ENCODE assay signal across 24 cellular contexts in the genomic region with DNA sequence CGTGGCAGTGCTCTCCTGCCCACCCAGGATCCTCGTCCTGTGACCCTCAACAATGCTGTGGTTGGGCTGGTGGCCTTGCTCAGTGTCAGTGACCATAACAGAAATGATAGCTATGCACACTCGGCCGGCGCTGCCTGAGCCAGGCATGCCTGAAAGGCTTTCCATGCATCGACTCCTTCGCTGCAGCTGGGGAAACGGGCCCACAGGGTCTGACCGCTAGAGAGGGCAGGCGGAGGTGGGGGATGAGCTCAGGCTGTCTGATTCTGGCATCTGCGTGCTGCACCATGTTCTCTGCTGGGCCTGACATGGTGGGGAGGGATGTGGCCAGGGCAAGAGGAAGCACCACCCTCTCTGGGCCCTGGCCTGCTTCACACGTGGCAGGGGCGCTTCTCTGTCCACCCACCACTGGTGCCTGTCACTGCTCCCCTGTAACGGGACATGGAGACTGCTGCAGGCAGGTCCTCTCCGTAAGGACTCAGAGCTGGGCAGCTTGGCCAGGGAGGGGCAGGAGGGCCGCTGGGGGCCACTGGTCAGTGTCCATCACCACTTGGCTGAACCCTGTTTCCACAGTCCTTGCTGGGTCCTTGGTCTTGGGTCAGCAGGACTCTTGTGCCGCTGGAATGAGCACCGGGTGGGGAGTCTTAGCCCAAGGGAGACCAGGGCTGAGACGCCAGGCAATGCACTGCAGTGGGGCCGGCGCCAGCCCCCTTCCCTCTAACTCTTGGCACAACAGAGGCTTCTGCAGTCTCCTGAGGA.
A peak's percentile ranks its signal among the peaks of the same experiment; 100 is the strongest.
DNase-seq lines count a peak whose midpoint lies in the region; ATAC-seq and TF ChIP-seq lines count a peak whose summit lies in the region.
"Had no signal": no experiment of that assay in that cellular context is flagged by ENCODE, and none has a peak within 500 bp of the region (broad histone marks: within the 10 kb centered on the region; RNA-seq: fewer than 3 reads in every experiment).

No MANE protein-coding gene starts in this region.

- POLR2A ChIA-PET in HEK293 (lab: Yijun Ruan, JAX), result no interaction called here

- ATAC-seq in heart left ventricle, result peak; percentile 50 to 77 (median 64)
- ATAC-seq: activated T-cell treated with anti-CD3 and anti-CD28 coated beads, Interleukin-2, amount 50 U/mL, for 72 hours; naive thymus-derived CD8-positive, alpha-beta T cell; Panc1 had no signal

- TF ChIP-seq CTCF in HEK293 (tag by site-specific recombination; IDR thresholded peaks at IDR 0.05), result no peak
- TF ChIP-seq CTCF in heart left ventricle (IDR thresholded peaks at IDR 0.05), result no peak

- H3K27me3 ChIP-seq in heart left ventricle (no peaks in the 10 kb centered on the region), skeletal muscle tissue (ENCODE audit: control insufficient read depth in 3 of 3, insufficient read depth in 3 of 3, low read length in 3 of 3) (no peaks in the 10 kb centered on the region)
- H3K27me3 ChIP-seq: SJSA1, stomach had no signal

- peaks cover 0 to 74% of the 10 kb centered on the region in 2 experiments; a peak in 2 of 3 replicates for H3K36me3 ChIP-seq in HEK293 (ENCODE audit: control insufficient read depth in 2 of 2, insufficient read depth in 1 of 2, low read length in 2 of 2)
- H3K36me3 ChIP-seq in heart left ventricle, result peaks cover 0 to 98% (median 87%) of the 10 kb centered on the region in 9 donors
- H3K36me3 ChIP-seq in skeletal muscle tissue (ENCODE audit: control insufficient read depth in 3 of 3, insufficient read depth in 3 of 3, low read length in 3 of 3), result peaks cover 53 to 61% (median 55%) of the 10 kb centered on the region in 3 donors

- no peak overlapping the region for H3K4me3 ChIP-seq in HEK293 (ENCODE audit: low read depth, low read length)
- H3K4me3 ChIP-seq in heart left ventricle, result no peak overlapping the region
- H3K4me3 ChIP-seq in skeletal muscle tissue (ENCODE audit: low read length in 3 of 3), result peak overlapping the region in 1 of 3 donors; percentile 13
- H3K4me3 ChIP-seq: SJSA1, stomach had no signal

- 73 to 82% (median 78%) methylated on average over 11 to 21 of the region's 21 CpGs for WGBS in heart left ventricle, 4 donors

- H3K27ac ChIP-seq in HEK293 (ENCODE audit: extremely low read depth, low read depth, low read length) (no peak overlapping the region), heart left ventricle (peak overlapping the region in 7 of 12 donors; percentile 20 to 64 (median 49)), skeletal muscle tissue (ENCODE audit: low read depth, low read length) (peak overlapping the region; percentile 75), caudate nucleus (ENCODE audit: low read depth, low read length) (no peak overlapping the region)
- H3K27ac ChIP-seq: C4-2B, SJSA1 had no signal

- DNase-seq in heart left ventricle (peak in 2 of 5 donors; percentile 61 to 62), myocyte (ENCODE audit: low read depth) (peak; percentile 52), caudate nucleus (lab: John Stamatoyannopoulos, UW) (no peak), NCI-H1105 treated with DMSO at 0.1 percent for 48 hours (lab: John Stamatoyannopoulos, UW) (no peak), ecto neural progenitor cell (ENCODE audit: low spot score) (no peak)
- DNase-seq in activated CD4-positive, alpha-beta T cell treated with anti-CD3 and anti-CD28 coated beads for 4 hours, result no peak
- DNase-seq: activated CD4-positive, alpha-beta T cell treated with anti-CD3 and anti-CD28 coated beads, Interleukin-2, amount 10 ng/mL, durations not matched to agents 24 days and 14 days; activated naive CD4-positive, alpha-beta T cell treated with anti-CD3 and anti-CD28 coated beads, Interleukin-2, amount 10 ng/mL, durations not matched to agents 7 days and 5 days; activated T-cell treated with anti-CD3 and anti-CD28 coated beads, Interleukin-2, amount 50 U/mL, for 72 hours; anterior cingulate cortex; Calu3; erythroblast; foreskin fibroblast; naive thymus-derived CD8-positive, alpha-beta T cell; NCI-H1436 treated with DMSO at 0.1 percent for 48 hours; NCI-H524; NK-92 treated with Interleukin-12 subunit alpha and Interleukin-12 subunit beta, amount 100 ng/mL, for 24 hours; stimulated activated CD4-positive, alpha-beta T cell treated with anti-CD3 and anti-CD28 coated beads, Interleukin-4, amount 100 ng/mL, for 4 hours; stomach had no signal

- TF ChIP-seq POLR2A in heart left ventricle (IDR thresholded peaks at IDR 0.05), result no peak

- H3K9me3 ChIP-seq in HEK293 (ENCODE audit: control insufficient read depth, insufficient read depth, low read depth, low read length), result no peaks in the 10 kb centered on the region
- no peaks in the 10 kb centered on the region for H3K9me3 ChIP-seq in heart left ventricle
- no peaks in the 10 kb centered on the region for H3K9me3 ChIP-seq in skeletal muscle tissue (ENCODE audit: control insufficient read depth in 3 of 3, low read length in 3 of 3)
- H3K9me3 ChIP-seq: SJSA1, stomach had no signal

- H3K9ac ChIP-seq in skeletal muscle tissue (ENCODE audit: low read depth in 1 of 3, low read length in 3 of 3), result peak overlapping the region in 2 of 3 donors; percentile 9 to 69

- intact Hi-C loops in heart left ventricle (cut with DNase I), result loop anchor here in 2 of 10 donors (5.0 to 10.0 kb wide), 2 partner anchors 77 to 361 kb away; partner anchors contain the start of gene MKRN2OS (in 1 of the 2)

- no peaks in the 10 kb centered on the region for H3K4me1 ChIP-seq in HEK293 (ENCODE audit: control insufficient read depth, insufficient read depth, low read length)
- H3K4me1 ChIP-seq in heart left ventricle, result peaks cover 0 to 40% (median 24%) of the 10 kb centered on the region in 12 donors
- peaks cover 30 to 40% (median 33%) of the 10 kb centered on the region in 3 donors for H3K4me1 ChIP-seq in skeletal muscle tissue (ENCODE audit: control insufficient read depth in 3 of 3, insufficient read depth in 3 of 3, low read length in 3 of 3)
- H3K4me1 ChIP-seq: SJSA1, stomach had no signal

- CTCF ChIA-PET in HEK293 (lab: Yijun Ruan, JAX), result interaction anchor here (0.7 to 0.9 kb wide), 2 partner anchors 13 to 69 kb away, joined by 3 read pairs; no protein-coding TSS in a partner anchor

TF ChIP-seq in HEK293, 187 proteins besides CTCF, POLR2A, EP300 and RAD21:
- TF ChIP-seq ZBTB49 (tag by site-specific recombination; IDR thresholded peaks at IDR 0.05; ENCODE audit: low read depth) (no peak), ZSCAN4 (tag by site-specific recombination; IDR thresholded peaks at IDR 0.05) (no peak), ZBTB17 (tag by site-specific recombination; IDR thresholded peaks at IDR 0.05) (peak; percentile 99)

Comparison
In these comparisons a context has a peak if more than half of its experiments do, and no peak if none do; other contexts are left out.
1. H3K27ac ChIP-seq: peak in heart left ventricle (7 of 12) and skeletal muscle tissue (single experiment); none in HEK293 (single experiment) and caudate nucleus (single experiment).